10 cellular contexts compared by ENCODE assay signal in genomic region chr6:144653885-144654505, GRCh38.
DNase-seq lines count a peak whose midpoint lies in the region; ATAC-seq and TF ChIP-seq lines count a peak whose summit lies in the region.
"Had no signal": no experiment of that assay in that cellular context is flagged by ENCODE, and none has a peak within 500 bp of the region (broad histone marks: within the 10 kb centered on the region; RNA-seq: fewer than 3 reads in every experiment).

No MANE protein-coding gene starts in this region.

- ATAC-seq in GM18502 (IDR thresholded peaks at IDR 0.05; ENCODE audit: poor library complexity, unreplicated experiment) (peak; percentile 94), GM21381 (IDR thresholded peaks at IDR 0.05; ENCODE audit: unreplicated experiment) (peak; percentile 93), HG03354 (IDR thresholded peaks at IDR 0.05; ENCODE audit: poor library complexity, severe bottlenecking, unreplicated experiment) (peak; percentile 91)

- H3K4me1 ChIP-seq in ascending aorta: peaks cover 0 to 1% of the 10 kb centered on the region in 2 donors

- no peak for TF ChIP-seq CTCF in ascending aorta (IDR thresholded peaks at IDR 0.05)

- intact Hi-C loops in ascending aorta (cut with DNase I): no loop called here

- H3K36me3 ChIP-seq in ascending aorta: no peaks in the 10 kb centered on the region

- H3K27ac ChIP-seq in ascending aorta: no peak overlapping the region

- no peak overlapping the region for H3K4me3 ChIP-seq in ascending aorta

- DNase-seq in kidney tubule cell (ENCODE audit: low spot score) (peak; percentile 30), NCI-H2196 (lab: John Stamatoyannopoulos, UW; ENCODE audit: unreplicated experiment) (no peak), SW480 (ENCODE audit: low spot score) (no peak), ascending aorta (ENCODE audit: low spot score in 2 of 2) (no peak), cerebellum (ENCODE audit: low spot score) (no peak)
- DNase-seq: aorta; stimulated activated CD4-positive, alpha-beta T cell treated with anti-CD3 and anti-CD28 coated beads, Interleukin-4, amount 100 ng/mL, for 24 hours had no signal

- no peaks in the 10 kb centered on the region for H3K27me3 ChIP-seq in ascending aorta

- no peaks in the 10 kb centered on the region for H3K9me3 ChIP-seq in ascending aorta
